In genomic region chr3:30657914-30658313, GRCh38 we compare ENCODE assay signal across 8 cellular contexts.
A peak's percentile ranks its signal among the peaks of the same experiment; 100 is the strongest.
DNase-seq lines count a peak whose midpoint lies in the region; ATAC-seq lines count a peak whose summit lies in the region.

No MANE protein-coding gene starts in this region.

- H3K27ac Mint-ChIP-seq in activated naive CD4-positive, alpha-beta T cell treated with anti-CD3 and anti-CD28 coated beads, Interleukin-2, amount 50 U/mL, for 24 hours = peak overlapping the region; percentile 96
- H3K27ac Mint-ChIP-seq in memory B cell = peak overlapping the region; percentile 86

- H3K4me3 Mint-ChIP-seq in activated naive CD4-positive, alpha-beta T cell treated with anti-CD3 and anti-CD28 coated beads, Interleukin-2, amount 50 U/mL, for 24 hours = peak overlapping the region; percentile 83
- peak overlapping the region; percentile 78 for H3K4me3 Mint-ChIP-seq in memory B cell

- peaks cover 64% of the 10 kb centered on the region for H3K36me3 Mint-ChIP-seq in activated naive CD4-positive, alpha-beta T cell treated with anti-CD3 and anti-CD28 coated beads, Interleukin-2, amount 50 U/mL, for 24 hours
- peaks cover 42% of the 10 kb centered on the region for H3K36me3 Mint-ChIP-seq in memory B cell

- H3K4me1 Mint-ChIP-seq in activated naive CD4-positive, alpha-beta T cell treated with anti-CD3 and anti-CD28 coated beads, Interleukin-2, amount 50 U/mL, for 24 hours = peaks cover 96% of the 10 kb centered on the region
- H3K4me1 Mint-ChIP-seq in memory B cell = peaks cover 59% of the 10 kb centered on the region

- H3K9me3 Mint-ChIP-seq in activated naive CD4-positive, alpha-beta T cell treated with anti-CD3 and anti-CD28 coated beads, Interleukin-2, amount 50 U/mL, for 24 hours = peaks cover 5% of the 10 kb centered on the region
- no peaks in the 10 kb centered on the region for H3K9me3 Mint-ChIP-seq in memory B cell

- ATAC-seq in GM19395 (IDR thresholded peaks at IDR 0.05; ENCODE audit: unreplicated experiment) (peak; percentile 27), HG03103 (IDR thresholded peaks at IDR 0.05; ENCODE audit: low read depth, unreplicated experiment) (peak; percentile 7), memory B cell (ENCODE audit: low read depth) (no peak), HG02884 (IDR thresholded peaks at IDR 0.05; ENCODE audit: unreplicated experiment) (no peak)

- no peaks in the 10 kb centered on the region for H3K27me3 Mint-ChIP-seq in activated naive CD4-positive, alpha-beta T cell treated with anti-CD3 and anti-CD28 coated beads, Interleukin-2, amount 50 U/mL, for 24 hours
- H3K27me3 Mint-ChIP-seq in memory B cell = no peaks in the 10 kb centered on the region

- DNase-seq in memory B cell (ENCODE audit: low spot score in 2 of 2) = no peak
- no peak for DNase-seq in activated CD4-positive, CD25-positive, alpha-beta regulatory T cell (lab: John Stamatoyannopoulos, UW)
- DNase-seq in NCI-H345 treated with DMSO at 0.1 percent for 48 hours (lab: John Stamatoyannopoulos, UW; ENCODE audit: unreplicated experiment) = no peak
- DNase-seq in nucleus accumbens (lab: John Stamatoyannopoulos, UW) = no peak

Comparison
In these comparisons a context has a peak if more than half of its experiments do, and no peak if none do; other contexts are left out.
1. ATAC-seq: peak in GM19395 (single experiment) and HG03103 (single experiment); none in memory B cell (single experiment) and HG02884 (single experiment).